In the genomic region with DNA sequence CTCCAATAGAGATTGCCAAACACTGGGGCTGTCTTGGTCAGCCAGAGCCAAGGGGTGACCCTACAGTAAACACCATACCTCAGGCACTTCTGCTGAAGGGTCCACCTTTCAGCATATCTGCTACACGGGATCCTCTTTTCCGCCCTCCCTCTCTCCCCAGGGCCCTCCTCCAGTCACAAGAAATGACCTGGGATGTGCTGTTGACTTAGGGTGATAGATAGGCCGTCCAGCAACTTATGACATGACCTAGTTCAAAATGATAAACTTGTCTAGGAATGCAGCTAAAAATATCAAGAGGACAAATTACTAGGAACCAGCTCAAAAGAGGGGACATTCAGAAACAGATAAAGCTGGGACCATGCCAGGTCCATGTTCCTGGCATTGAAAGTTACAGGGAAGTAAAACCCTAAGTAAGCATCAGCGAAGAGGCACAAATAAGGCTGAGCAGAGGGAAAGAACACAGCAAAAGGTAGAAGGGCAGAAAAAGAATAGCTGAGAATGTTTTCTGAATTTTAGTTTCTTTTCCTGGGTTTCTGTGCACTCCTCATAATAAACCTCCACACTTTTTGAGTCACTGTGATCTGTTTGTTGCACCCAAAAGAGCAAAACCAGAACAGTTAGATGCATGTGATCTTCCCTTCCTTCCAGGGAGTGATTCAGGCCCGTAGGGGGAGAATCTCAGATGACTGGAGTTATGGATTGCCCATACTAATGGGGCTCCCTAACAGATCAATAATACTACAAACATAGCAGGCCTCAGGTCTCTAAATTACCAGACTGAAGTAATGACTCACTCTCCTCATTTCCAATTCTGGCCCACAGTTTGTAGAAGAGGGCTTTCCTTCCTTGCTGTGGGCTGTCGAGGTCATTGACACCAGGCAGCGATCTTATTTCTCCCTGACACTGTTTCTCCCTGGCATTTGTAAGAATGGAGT, we compare ENCODE assay signal across 12 cellular contexts. TPM values are rescaled to one million over a fixed set of nuclear protein-coding genes. Genes with fewer than 3 reads are reported as not detected.
DNase-seq lines count a peak whose midpoint lies in the region; ATAC-seq, FAIRE-seq and TF ChIP-seq lines count a peak whose summit lies in the region.
"Had no signal": no experiment of that assay in that cellular context is flagged by ENCODE, and none has a peak within 500 bp of the region (broad histone marks: within the 10 kb centered on the region; RNA-seq: fewer than 3 reads in every experiment).

No MANE protein-coding gene starts in this region.

- no peak overlapping the region for H3K4me3 Mint-ChIP-seq in chondrocyte (ENCODE audit: unreplicated experiment)
- H3K4me3 Mint-ChIP-seq in activated CD4-positive, alpha-beta T cell treated with anti-CD3 and anti-CD28 coated beads, Interleukin-2, amount 10 ng/mL, durations not matched to agents 24 days and 14 days, result no peak overlapping the region

- peak overlapping the region; percentile 58 for H3K27ac Mint-ChIP-seq in chondrocyte (ENCODE audit: unreplicated experiment)
- no peak overlapping the region for H3K27ac Mint-ChIP-seq in activated CD4-positive, alpha-beta T cell treated with anti-CD3 and anti-CD28 coated beads, Interleukin-2, amount 10 ng/mL, durations not matched to agents 24 days and 14 days

- no peak for TF ChIP-seq CTCF in chondrocyte (IDR thresholded peaks at IDR 0.05)
- TF ChIP-seq CTCF in kidney (IDR thresholded peaks at IDR 0.05; ENCODE audit: borderline replicate concordance, extremely low read depth, insufficient read depth), result no peak
- no peak for TF ChIP-seq CTCF in foreskin keratinocyte (conservative IDR thresholded peaks at IDR 0.05)

- peaks cover 11% of the 10 kb centered on the region for H3K4me1 ChIP-seq in GM23248 (ENCODE audit: insufficient read depth)
- H3K4me1 ChIP-seq in kidney (ENCODE audit: control insufficient read depth in 1 of 2, insufficient read depth in 1 of 2, low read depth in 1 of 2, low read length in 2 of 2), result no peaks in the 10 kb centered on the region
- no peaks in the 10 kb centered on the region for H3K4me1 ChIP-seq in foreskin keratinocyte

- peaks cover 11% of the 10 kb centered on the region; the same call in 1 of the 2 replicates for H3F3A ChIP-seq in GM23248 (ENCODE audit: insufficient read depth)

- no peaks in the 10 kb centered on the region for H3K79me2 ChIP-seq in GM23248 (ENCODE audit: insufficient read depth)

- H3K27me3 Mint-ChIP-seq in chondrocyte (ENCODE audit: low read depth), result no peaks in the 10 kb centered on the region
- H3K27me3 Mint-ChIP-seq in activated CD4-positive, alpha-beta T cell treated with anti-CD3 and anti-CD28 coated beads, Interleukin-2, amount 10 ng/mL, durations not matched to agents 24 days and 14 days, result peaks cover 18% of the 10 kb centered on the region

- peak; percentile 62 for DNase-seq in GM23248
- DNase-seq in chondrocyte (ENCODE audit: low spot score), result no peak
- no peak for DNase-seq in kidney
- DNase-seq in renal cortical epithelial cell (ENCODE audit: low read depth), result peak; percentile 75
- DNase-seq in activated CD4-positive, alpha-beta T cell treated with anti-CD3 and anti-CD28 coated beads, Interleukin-2, amount 10 ng/mL, durations not matched to agents 24 days and 14 days, result no peak
- DNase-seq in foreskin keratinocyte, result no peak
- DNase-seq in stimulated activated CD4-positive, alpha-beta T cell treated with anti-CD3 and anti-CD28 coated beads, Interleukin-12 subunit alpha, Interleukin-12 subunit beta, amount 100 ng/mL, for 4 hours, result no peak
- DNase-seq in left colon, result no peak
- DNase-seq: activated CD4-positive, CD25-positive, alpha-beta regulatory T cell; amniotic stem cell; NCI-H1417 had no signal

- H3K4me1 Mint-ChIP-seq in chondrocyte (ENCODE audit: low read depth), result peaks cover 48% of the 10 kb centered on the region
- H3K4me1 Mint-ChIP-seq in activated CD4-positive, alpha-beta T cell treated with anti-CD3 and anti-CD28 coated beads, Interleukin-2, amount 10 ng/mL, durations not matched to agents 24 days and 14 days, result no peaks in the 10 kb centered on the region

- peak overlapping the region; percentile 11; the same call in 1 of the 2 replicates for H3K27ac ChIP-seq in GM23248
- peak overlapping the region; percentile 9 to 41 for H3K27ac ChIP-seq in kidney (ENCODE audit: low read depth in 2 of 2, low read length in 2 of 2)
- no peak overlapping the region for H3K27ac ChIP-seq in foreskin keratinocyte

- ATAC-seq in foreskin keratinocyte (no peak), left colon (no peak)
- ATAC-seq: SK-N-SH treated with all-trans-retinoic acid at 6 μM for 48 hours had no signal

- H3K4me3 ChIP-seq in GM23248, result no peak overlapping the region
- no peak overlapping the region for H3K4me3 ChIP-seq in kidney (ENCODE audit: low read length in 2 of 2)

- H3K9me3 Mint-ChIP-seq in chondrocyte (ENCODE audit: low read depth), result no peaks in the 10 kb centered on the region
- no peaks in the 10 kb centered on the region for H3K9me3 Mint-ChIP-seq in activated CD4-positive, alpha-beta T cell treated with anti-CD3 and anti-CD28 coated beads, Interleukin-2, amount 10 ng/mL, durations not matched to agents 24 days and 14 days

- no peaks in the 10 kb centered on the region for H3K9me2 ChIP-seq in GM23248 (ENCODE audit: insufficient read depth)

- H3K27me3 ChIP-seq in GM23248 (replicated peaks; ENCODE audit: insufficient read depth) (no peaks in the 10 kb centered on the region), foreskin keratinocyte (no peaks in the 10 kb centered on the region)

- intact Hi-C loops in kidney (cut with DNase I) (no loop called here), left colon (cut with DNase I, micrococcal nuclease) (no loop called here)
- intact Hi-C loops in activated CD4-positive, alpha-beta T cell treated with anti-CD3 and anti-CD28 coated beads, Interleukin-2, amount 10 ng/mL, durations not matched to agents 24 days and 14 days (cut with micrococcal nuclease), result no loop called here

- H3K36me3 ChIP-seq in GM23248 (ENCODE audit: low read depth), result no peaks in the 10 kb centered on the region
- no peaks in the 10 kb centered on the region for H3K36me3 ChIP-seq in kidney (ENCODE audit: control insufficient read depth in 1 of 2, insufficient read depth in 2 of 2, low read length in 2 of 2)

- 36 to 40% methylated on average over 7 of the region's 7 CpGs for WGBS in GM23248 (ENCODE audit: low coverage in 1 of 2, low lambda C conversion rate in 2 of 2, missing lambda C conversion rate in 2 of 2), 2 experiments

- H3K9ac ChIP-seq in GM23248, result no peak overlapping the region
- H3K9ac ChIP-seq in kidney (ENCODE audit: low read length in 2 of 2), result no peak overlapping the region

- no peaks in the 10 kb centered on the region for H3K36me3 Mint-ChIP-seq in chondrocyte (ENCODE audit: low read depth)
- H3K36me3 Mint-ChIP-seq in activated CD4-positive, alpha-beta T cell treated with anti-CD3 and anti-CD28 coated beads, Interleukin-2, amount 10 ng/mL, durations not matched to agents 24 days and 14 days (ENCODE audit: low read depth), result no peaks in the 10 kb centered on the region

- H3K4me2 ChIP-seq in GM23248 (ENCODE audit: unreplicated experiment), result no peak overlapping the region

- peak overlapping the region; percentile 42 for H2AFZ ChIP-seq in GM23248

- H3K9me3 ChIP-seq in GM23248 (ENCODE audit: low read depth) (no peaks in the 10 kb centered on the region), kidney (ENCODE audit: control insufficient read depth in 1 of 2, low read length in 2 of 2) (no peaks in the 10 kb centered on the region)

- FAIRE-seq in kidney (lab: Jason Lieb, UNC), result no peak

- in situ Hi-C loops in GM23248 (cut with MboI), result no loop called here

- H4K20me1 ChIP-seq in GM23248 (ENCODE audit: insufficient read depth), result no peaks in the 10 kb centered on the region

RNA-seq across cellular contexts. Expression of a gene that starts 48.9 kb away (rescaled TPM):
- total RNA-seq in GM23248 (2014; rRNA removed; shearing (Covaris generic)), result 93.7 and 120 TPM in 2 replicates
- 116 TPM in 2 replicates for polyA plus RNA-seq in GM23248 (2016; fragmentation: Nextera tagmentation; extraction: Ambion mirVana)
- total RNA-seq in chondrocyte, result 4.5 to 6.5 TPM (median 6.3 TPM) in 3 replicates
- total RNA-seq in kidney, result 8.8 TPM
- 19.0 TPM for polyA plus RNA-seq in kidney (ENCODE audit: insufficient read depth, low read depth, low replicate concordance)
- 5.8 and 118 TPM in 2 replicates for total RNA-seq in renal cortical epithelial cell
- 0.07 and 0.33 TPM in 2 replicates for total RNA-seq in activated CD4-positive, alpha-beta T cell treated with anti-CD3 and anti-CD28 coated beads, Interleukin-2, amount 10 ng/mL, durations not matched to agents 24 days and 14 days
- total RNA-seq in foreskin keratinocyte, result 472 and 766 TPM in 2 replicates
- 223 and 404 TPM in 2 replicates for polyA plus RNA-seq in foreskin keratinocyte
- total RNA-seq in left colon, result 10 to 100 TPM; 44.4 to 52.4 TPM

Comparison
In these comparisons a context has a peak if more than half of its experiments do, and no peak if none do; other contexts are left out.
1. DNase-seq: peak in GM23248 (single experiment) and renal cortical epithelial cell (single experiment); none in chondrocyte (single experiment), kidney (single experiment), activated CD4-positive, alpha-beta T cell treated with anti-CD3 and anti-CD28 coated beads, Interleukin-2, amount 10 ng/mL, durations not matched to agents 24 days and 14 days (single experiment), foreskin keratinocyte (0 of 2), stimulated activated CD4-positive, alpha-beta T cell treated with anti-CD3 and anti-CD28 coated beads, Interleukin-12 subunit alpha, Interleukin-12 subunit beta, amount 100 ng/mL, for 4 hours (single experiment) and left colon (0 of 2).